ENCODE assay signal across 2 cellular contexts in genomic region chr15:98720036-98720435, GRCh38.
TF ChIP-seq lines count a peak whose summit lies in the region.

No MANE protein-coding gene starts in this region.

TF ChIP-seq in GM23338, 12 proteins besides CTCF, POLR2A, EP300 and RAD21:
- TF ChIP-seq STAT1 (IDR thresholded peaks at IDR 0.05; ENCODE audit: unreplicated experiment), result no peak
- TF ChIP-seq EZH2phosphoT487 (IDR thresholded peaks at IDR 0.05; ENCODE audit: unreplicated experiment), result no peak
- no peak for TF ChIP-seq JUNB (IDR thresholded peaks at IDR 0.05; ENCODE audit: unreplicated experiment)
- TF ChIP-seq ZNF331 (CRISPR knock-in tag; IDR thresholded peaks at IDR 0.05; ENCODE audit: low read depth), result no peak
- no peak for TF ChIP-seq ETS1 (IDR thresholded peaks at IDR 0.05)
- no peak for TF ChIP-seq REST (IDR thresholded peaks at IDR 0.05; ENCODE audit: unreplicated experiment)
- no peak for TF ChIP-seq ZNF114 (CRISPR knock-in tag; IDR thresholded peaks at IDR 0.05)
- no peak for TF ChIP-seq POLR2AphosphoS5 (IDR thresholded peaks at IDR 0.05; ENCODE audit: low read depth)

TF ChIP-seq in WTC11, 78 proteins besides CTCF, POLR2A, EP300 and RAD21:
- TF ChIP-seq, protein P1, sequence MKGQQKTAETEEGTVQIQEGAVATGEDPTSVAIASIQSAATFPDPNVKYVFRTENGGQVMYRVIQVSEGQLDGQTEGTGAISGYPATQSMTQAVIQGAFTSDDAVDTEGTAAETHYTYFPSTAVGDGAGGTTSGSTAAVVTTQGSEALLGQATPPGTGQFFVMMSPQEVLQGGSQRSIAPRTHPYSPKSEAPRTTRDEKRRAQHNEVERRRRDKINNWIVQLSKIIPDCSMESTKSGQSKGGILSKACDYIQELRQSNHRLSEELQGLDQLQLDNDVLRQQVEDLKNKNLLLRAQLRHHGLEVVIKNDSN (CRISPR knock-in tag; IDR thresholded peaks at IDR 0.05), result no peak
